1 cellular context compared by ENCODE assay signal in the genomic region with DNA sequence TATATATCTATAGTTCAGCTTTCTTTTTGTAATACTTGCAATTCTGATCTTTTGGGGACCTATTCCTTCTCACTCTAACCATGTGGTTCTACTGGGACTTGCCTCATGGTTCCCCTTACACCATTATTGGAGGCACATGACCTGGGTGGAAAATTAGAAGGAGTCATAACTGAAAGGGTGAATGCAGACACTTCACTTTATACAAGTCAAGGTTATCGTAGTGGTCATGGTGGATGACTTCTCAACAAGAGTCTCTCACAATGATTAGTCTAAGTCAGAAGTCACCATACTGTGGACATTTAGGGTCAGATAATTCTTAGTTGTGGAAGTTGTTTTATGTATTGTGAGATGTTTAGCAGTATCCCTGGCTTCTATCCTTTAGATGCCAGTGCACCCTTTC.
TF ChIP-seq lines count a peak whose summit lies in the region.

No MANE protein-coding gene starts in this region.

TF ChIP-seq in GM12878, 131 proteins besides CTCF, POLR2A, EP300 and RAD21 (continued from another document):
- TF ChIP-seq STAT1 (conservative IDR thresholded peaks at IDR 0.05) (no peak), RUNX3 (IDR thresholded peaks at IDR 0.05; ENCODE audit: low read length) (0 out of 2 replicates have a peak, but pooled peaks have one; percentile 6)
